13 cellular contexts compared by ENCODE assay signal in genomic region chr1:42945171-42945570, GRCh38. TPM values are rescaled to one million over a fixed set of nuclear protein-coding genes. Genes with fewer than 3 reads are reported as not detected.
A peak's percentile ranks its signal among the peaks of the same experiment; 100 is the strongest.
DNase-seq lines count a peak whose midpoint lies in the region; ATAC-seq and TF ChIP-seq lines count a peak whose summit lies in the region.
"Had no signal": no experiment of that assay in that cellular context is flagged by ENCODE, and none has a peak within 500 bp of the region (broad histone marks: within the 10 kb centered on the region; RNA-seq: fewer than 3 reads in every experiment).

No MANE protein-coding gene starts in this region.

- H3K27me3 Mint-ChIP-seq in activated T-helper 2 cell treated with anti-CD3 and anti-CD28 coated beads, Interferon-gamma antibody, Interleukin-2, Interleukin-4, amounts not matched to agents 10 μg/mL and 5 μg/mL and 100 μg/mL, durations not matched to agents 14 hours and 24 hours and 36 hours (ENCODE audit: low read depth) = no peaks in the 10 kb centered on the region
- no peaks in the 10 kb centered on the region for H3K27me3 Mint-ChIP-seq in naive thymus-derived CD4-positive, alpha-beta T cell

- peaks cover 10% of the 10 kb centered on the region for H3K36me3 ChIP-seq in A673 (ENCODE audit: insufficient read depth, low read length, poor library complexity, severe bottlenecking)
- H3K36me3 ChIP-seq in naive thymus-derived CD4-positive, alpha-beta T cell (ENCODE audit: control insufficient read depth in 2 of 3, insufficient read depth in 3 of 3, low read length in 3 of 3) = peaks cover 9 to 31% (median 14%) of the 10 kb centered on the region in 3 experiments
- H3K36me3 ChIP-seq: upper lobe of left lung had no signal

- H3K9me3 ChIP-seq in A673 (ENCODE audit: low read depth, low read length, poor library complexity, severe bottlenecking) = no peaks in the 10 kb centered on the region
- no peaks in the 10 kb centered on the region for H3K9me3 ChIP-seq in naive thymus-derived CD4-positive, alpha-beta T cell (ENCODE audit: control insufficient read depth in 2 of 3, low read length in 3 of 3)
- H3K9me3 ChIP-seq: upper lobe of left lung had no signal

- H3K4me3 Mint-ChIP-seq in activated T-helper 2 cell treated with anti-CD3 and anti-CD28 coated beads, Interferon-gamma antibody, Interleukin-2, Interleukin-4, amounts not matched to agents 10 μg/mL and 5 μg/mL and 100 μg/mL, durations not matched to agents 14 hours and 24 hours and 36 hours (ENCODE audit: low read depth) = peak overlapping the region; percentile 43
- H3K4me3 Mint-ChIP-seq in naive thymus-derived CD4-positive, alpha-beta T cell = peak overlapping the region; percentile 55 to 84 (median 74)

- no peaks in the 10 kb centered on the region for H3K9me3 Mint-ChIP-seq in activated T-helper 2 cell treated with anti-CD3 and anti-CD28 coated beads, Interferon-gamma antibody, Interleukin-2, Interleukin-4, amounts not matched to agents 10 μg/mL and 5 μg/mL and 100 μg/mL, durations not matched to agents 14 hours and 24 hours and 36 hours
- H3K9me3 Mint-ChIP-seq in naive thymus-derived CD4-positive, alpha-beta T cell = no peaks in the 10 kb centered on the region

- H3K4me1 Mint-ChIP-seq in activated T-helper 2 cell treated with anti-CD3 and anti-CD28 coated beads, Interferon-gamma antibody, Interleukin-2, Interleukin-4, amounts not matched to agents 10 μg/mL and 5 μg/mL and 100 μg/mL, durations not matched to agents 14 hours and 24 hours and 36 hours (ENCODE audit: low read depth) = peaks cover 86% of the 10 kb centered on the region
- H3K4me1 Mint-ChIP-seq in naive thymus-derived CD4-positive, alpha-beta T cell = peaks cover 77 to 98% (median 94%) of the 10 kb centered on the region in 7 donors

- POLR2A ChIA-PET in A673 (lab: Charles Lee; ENCODE audit: low non-redundant PET) = no interaction called here
- POLR2A ChIA-PET in naive thymus-derived CD4-positive, alpha-beta T cell (lab: Charles Lee) = interaction anchor here (0.6 to 16.3 kb wide), 4 partner anchors 9 to 1026 kb away, joined by 3 to 134 read pairs (median 49); partner anchors contain the start of gene HIVEP3

- H3K27ac Mint-ChIP-seq in activated T-helper 2 cell treated with anti-CD3 and anti-CD28 coated beads, Interferon-gamma antibody, Interleukin-2, Interleukin-4, amounts not matched to agents 10 μg/mL and 5 μg/mL and 100 μg/mL, durations not matched to agents 14 hours and 24 hours and 36 hours = peak overlapping the region; percentile 85
- peak overlapping the region; percentile 83 to 95 (median 89) for H3K27ac Mint-ChIP-seq in naive thymus-derived CD4-positive, alpha-beta T cell

- CTCF ChIA-PET in A673 (lab: Charles Lee) = interaction anchor here (0.7 kb wide), 1 partner anchor 129 kb away, joined by 13 read pairs; no protein-coding TSS in a partner anchor
- CTCF ChIA-PET in naive thymus-derived CD4-positive, alpha-beta T cell (lab: Charles Lee) = interaction anchor here (1.3 kb wide), 1 partner anchor 490 kb away, joined by 3 read pairs; no protein-coding TSS in a partner anchor

- no peak for DNase-seq in A673 (ENCODE audit: low spot score)
- DNase-seq in activated T-helper 2 cell treated with anti-CD3 and anti-CD28 coated beads, Interferon-gamma antibody, Interleukin-2, Interleukin-4, amounts not matched to agents 10 μg/mL and 5 μg/mL and 100 μg/mL, durations not matched to agents 14 hours and 24 hours and 36 hours (ENCODE audit: low spot score) = no peak
- peak in 4 of 9 donors; percentile 23 to 47 (median 30) for DNase-seq in naive thymus-derived CD4-positive, alpha-beta T cell
- no peak for DNase-seq in DMS 273 treated with DMSO at 0.1 percent for 48 hours (lab: John Stamatoyannopoulos, UW)
- DNase-seq in pons (ENCODE audit: low spot score) = no peak
- DNase-seq: amniotic stem cell; mesendoderm; NCI-H69; stimulated activated CD4-positive, alpha-beta T cell treated with anti-CD3 and anti-CD28 coated beads, Interleukin-15, amount 100 ng/mL, for 24 hours; upper lobe of left lung had no signal

- H3K27ac ChIP-seq in A673 (ENCODE audit: low read depth, low read length, poor library complexity, severe bottlenecking) = peak overlapping the region; percentile 46
- H3K27ac ChIP-seq in naive thymus-derived CD4-positive, alpha-beta T cell (ENCODE audit: low read depth, low read length) = peak overlapping the region; percentile 56

- no peaks in the 10 kb centered on the region for H3K27me3 ChIP-seq in A673 (replicated peaks; ENCODE audit: insufficient read depth, low read depth, low read length, poor library complexity)
- H3K27me3 ChIP-seq in naive thymus-derived CD4-positive, alpha-beta T cell (ENCODE audit: control insufficient read depth in 2 of 2, insufficient read depth in 2 of 2, low read length in 2 of 2) = no peaks in the 10 kb centered on the region
- H3K27me3 ChIP-seq: upper lobe of left lung had no signal

- peaks cover 22% of the 10 kb centered on the region for H3K4me1 ChIP-seq in A673 (ENCODE audit: insufficient read depth, low read length, poor library complexity, severe bottlenecking)
- peaks cover 80 to 89% of the 10 kb centered on the region in 2 donors for H3K4me1 ChIP-seq in naive thymus-derived CD4-positive, alpha-beta T cell (ENCODE audit: control insufficient read depth in 2 of 2, insufficient read depth in 2 of 2, low read length in 2 of 2)

- TF ChIP-seq CTCF in A673 (conservative IDR thresholded peaks at IDR 0.05; ENCODE audit: low read depth, low read length) = no peak

- no TSS peak for BruUV-seq in A673 (replicated peaks; lab: Mats Ljungman, UMichigan)

- no peak overlapping the region for H3K4me3 ChIP-seq in A673 (ENCODE audit: low read depth, low read length, poor library complexity, severe bottlenecking)
- peak overlapping the region; percentile 47 for H3K4me3 ChIP-seq in naive thymus-derived CD4-positive, alpha-beta T cell (ENCODE audit: low read length)
- H3K4me3 ChIP-seq: upper lobe of left lung had no signal

- ATAC-seq in GM19467 (IDR thresholded peaks at IDR 0.05; ENCODE audit: unreplicated experiment) (peak; percentile 50), HG03097 (IDR thresholded peaks at IDR 0.05; ENCODE audit: low FRiP score, unreplicated experiment) (no peak), GM21619 (IDR thresholded peaks at IDR 0.05; ENCODE audit: unreplicated experiment) (no peak)
- ATAC-seq in naive thymus-derived CD4-positive, alpha-beta T cell = peak; percentile 51

- H3K36me3 Mint-ChIP-seq in activated T-helper 2 cell treated with anti-CD3 and anti-CD28 coated beads, Interferon-gamma antibody, Interleukin-2, Interleukin-4, amounts not matched to agents 10 μg/mL and 5 μg/mL and 100 μg/mL, durations not matched to agents 14 hours and 24 hours and 36 hours (ENCODE audit: low read depth) = peaks cover 82% of the 10 kb centered on the region
- H3K36me3 Mint-ChIP-seq in naive thymus-derived CD4-positive, alpha-beta T cell = peaks cover 3 to 39% (median 23%) of the 10 kb centered on the region in 5 donors

- intact Hi-C loops in A673 (cut with micrococcal nuclease; ENCODE audit: unreplicated experiment) = no loop called here
- intact Hi-C loops in activated T-helper 2 cell treated with anti-CD3 and anti-CD28 coated beads, Interferon-gamma antibody, Interleukin-2, Interleukin-4, amounts not matched to agents 10 μg/mL and 5 μg/mL and 100 μg/mL, durations not matched to agents 14 hours and 24 hours and 36 hours (cut with micrococcal nuclease) = no loop called here
- intact Hi-C loops in naive thymus-derived CD4-positive, alpha-beta T cell (cut with micrococcal nuclease) = loop anchor here (1.0 kb wide), 1 partner anchor 13 kb away; the partner anchor contains the start of gene SLC2A1 (in 2 of the 2)

RNA-seq across cellular contexts. Expression of gene SLC2A1, which starts 13.5 kb away (rescaled TPM):
- total RNA-seq in A673 (2021) = 36.7 and 43.2 TPM in 2 replicates
- total RNA-seq in activated T-helper 2 cell treated with anti-CD3 and anti-CD28 coated beads, Interferon-gamma antibody, Interleukin-2, Interleukin-4, amounts not matched to agents 10 μg/mL and 5 μg/mL and 100 μg/mL, durations not matched to agents 14 hours and 24 hours and 36 hours = 143 and 155 TPM in 2 replicates
- total RNA-seq in naive thymus-derived CD4-positive, alpha-beta T cell = 100 to 1,000 TPM in 1 of 5 experiments, 10 to 100 TPM in 4; 43.6 to 123 (median 73.1) TPM
- polyA plus RNA-seq in naive thymus-derived CD4-positive, alpha-beta T cell = 10 to 100 TPM; 16.6 to 18.6 TPM

Comparison
In these comparisons a context has a peak if more than half of its experiments do, and no peak if none do; other contexts are left out.
1. ATAC-seq: peak in GM19467 (single experiment) and naive thymus-derived CD4-positive, alpha-beta T cell (single experiment); none in HG03097 (single experiment) and GM21619 (single experiment).
2. intact Hi-C loops: an anchor here in naive thymus-derived CD4-positive, alpha-beta T cell (1.0 kb wide); none called in A673 and activated T-helper 2 cell treated with anti-CD3 and anti-CD28 coated beads, Interferon-gamma antibody, Interleukin-2, Interleukin-4, amounts not matched to agents 10 μg/mL and 5 μg/mL and 100 μg/mL, durations not matched to agents 14 hours and 24 hours and 36 hours.